Comparison of ENCODE assay signal across 19 cellular contexts in genomic region chr2:83747141-83747540, GRCh38.
DNase-seq lines count a peak whose midpoint lies in the region; ATAC-seq and TF ChIP-seq lines count a peak whose summit lies in the region.
"Had no signal": no experiment of that assay in that cellular context is flagged by ENCODE, and none has a peak within 500 bp of the region (broad histone marks: within the 10 kb centered on the region; RNA-seq: fewer than 3 reads in every experiment).

No MANE protein-coding gene starts in this region.

- intact Hi-C loops in left ventricle myocardium superior (cut with micrococcal nuclease), result no loop called here

- no peak for ATAC-seq in left ventricle myocardium superior
- ATAC-seq: A549 had no signal

- no peak for TF ChIP-seq CTCF in epithelial cell of esophagus (IDR thresholded peaks at IDR 0.05; ENCODE audit: insufficient read depth, low read depth, low read length, missing control alignments)

- DNase-seq in EL, result peak; percentile 0
- peak; percentile 56 for DNase-seq in HT1080 (ENCODE audit: low read depth)
- peak; percentile 56 for DNase-seq in epithelial cell of esophagus (ENCODE audit: low read depth)
- DNase-seq in mucosa of gallbladder (ENCODE audit: low spot score), result no peak
- DNase-seq in HK-2 (ENCODE audit: unreplicated experiment), result no peak
- no peak for DNase-seq in left ventricle myocardium superior
- DNase-seq: 8988T; ACHN; AML-193; BE2C; CD4-positive, alpha-beta T cell; CD8-positive, alpha-beta memory T cell; DMS 273 treated with DMSO at 0.1 percent for 48 hours; DMS79; GOT3; HFFc6 had no signal

- H3K4me3 ChIP-seq in epithelial cell of esophagus (ENCODE audit: low read length), result no peak overlapping the region
- H3K4me3 ChIP-seq: A549; BLaER1 treated with 17β-estradiol and CSF1 and Interleukin-3, amounts not matched to agents 10 nM and 100 nM; HAP-1 had no signal

Comparison
In these comparisons a context has a peak if more than half of its experiments do, and no peak if none do; other contexts are left out.
1. DNase-seq: peak in EL (single experiment), HT1080 (single experiment) and epithelial cell of esophagus (single experiment); none in mucosa of gallbladder (single experiment), HK-2 (single experiment) and left ventricle myocardium superior (single experiment).